20 cellular contexts compared by ENCODE assay signal in genomic region chr16:84303516-84303915, GRCh38. TPM values are rescaled to one million over a fixed set of nuclear protein-coding genes. Genes with fewer than 3 reads are reported as not detected.
DNase-seq lines count a peak whose midpoint lies in the region; ATAC-seq and TF ChIP-seq lines count a peak whose summit lies in the region.
"Had no signal": no experiment of that assay in that cellular context is flagged by ENCODE, and none has a peak within 500 bp of the region (broad histone marks: within the 10 kb centered on the region; RNA-seq: fewer than 3 reads in every experiment).

No MANE protein-coding gene starts in this region.

- no peaks in the 10 kb centered on the region for H3K9me2 ChIP-seq in Karpas-422 (replicated peaks; ENCODE audit: insufficient read depth, low read length)

- H3K27me3 ChIP-seq in Karpas-422 (ENCODE audit: low read length), result no peaks in the 10 kb centered on the region
- H3K27me3 ChIP-seq in duodenal mucosa (ENCODE audit: control insufficient read depth in 1 of 2, insufficient read depth in 2 of 2, low read length in 2 of 2), result no peaks in the 10 kb centered on the region
- H3K27me3 ChIP-seq in lower lobe of right lung (ENCODE audit: low read depth), result no peaks in the 10 kb centered on the region
- H3K27me3 ChIP-seq in suprapubic skin, result peaks cover 14% of the 10 kb centered on the region

- H3K4me3 ChIP-seq in Karpas-422 (ENCODE audit: low read length) (no peak overlapping the region), duodenal mucosa (ENCODE audit: low read depth in 1 of 2, low read length in 2 of 2) (no peak overlapping the region), lower lobe of right lung (no peak overlapping the region), suprapubic skin (no peak overlapping the region)

- H3K9ac ChIP-seq in Karpas-422 (ENCODE audit: low read length) (no peak overlapping the region), duodenal mucosa (ENCODE audit: low read depth in 1 of 2, low read length in 2 of 2) (no peak overlapping the region)

- no peak overlapping the region for H3K27ac ChIP-seq in Karpas-422 (ENCODE audit: low read length)
- H3K27ac ChIP-seq in duodenal mucosa (ENCODE audit: low read depth, low read length), result peak overlapping the region; percentile 3
- peak overlapping the region; percentile 73 for H3K27ac ChIP-seq in lower lobe of right lung
- H3K27ac ChIP-seq in suprapubic skin, result peak overlapping the region; percentile 9
- H3K27ac ChIP-seq: HL-60 had no signal

- intact Hi-C loops in lower lobe of right lung (cut with DNase I), result no loop called here

- H4K20me1 ChIP-seq in Karpas-422 (ENCODE audit: insufficient read depth, low read depth, low read length), result no peaks in the 10 kb centered on the region

- H3K79me2 ChIP-seq in Karpas-422 (ENCODE audit: low read length), result no peaks in the 10 kb centered on the region

- H3K4me1 ChIP-seq in Karpas-422 (ENCODE audit: low read length) (no peaks in the 10 kb centered on the region), duodenal mucosa (ENCODE audit: control insufficient read depth in 1 of 2, insufficient read depth in 2 of 2, low read length in 2 of 2) (peaks cover 0 to 4% of the 10 kb centered on the region in 2 donors), lower lobe of right lung (peaks cover 19% of the 10 kb centered on the region), suprapubic skin (peaks cover 3% of the 10 kb centered on the region)

- TF ChIP-seq POLR2A in suprapubic skin (IDR thresholded peaks at IDR 0.05), result no peak

- H3K9me3 ChIP-seq in Karpas-422 (ENCODE audit: low read length), result no peaks in the 10 kb centered on the region
- H3K9me3 ChIP-seq in duodenal mucosa (ENCODE audit: control insufficient read depth in 1 of 2, low read length in 2 of 2), result no peaks in the 10 kb centered on the region
- no peaks in the 10 kb centered on the region for H3K9me3 ChIP-seq in lower lobe of right lung
- no peaks in the 10 kb centered on the region for H3K9me3 ChIP-seq in suprapubic skin

- 38% methylated on average over 7 of the region's 7 CpGs for WGBS in suprapubic skin

- no peak for TF ChIP-seq EP300 in suprapubic skin (IDR thresholded peaks at IDR 0.05)

- peak; percentile 12 for DNase-seq in Karpas-422
- DNase-seq in lower lobe of right lung, result no peak
- DNase-seq in suprapubic skin (ENCODE audit: low spot score in 2 of 2), result no peak
- no peak for DNase-seq in DMS153 (lab: John Stamatoyannopoulos, UW)
- no peak for DNase-seq in Ammon's horn (ENCODE audit: low spot score)
- DNase-seq in NCI-H2029 treated with DMSO at 0.1 percent for 48 hours (lab: John Stamatoyannopoulos, UW), result no peak
- DNase-seq in AG20443 (ENCODE audit: low spot score), result no peak
- DNase-seq: activated CD4-positive, alpha-beta T cell treated with anti-CD3 and anti-CD28 coated beads for 1 hour; activated naive CD4-positive, alpha-beta T cell treated with anti-CD3 and anti-CD28 coated beads for 36 hours; activated T-cell treated with anti-CD3 and anti-CD28 coated beads, Interleukin-2, amount 50 U/mL, for 4 hours; CD4-positive, alpha-beta T cell; cerebellar nuclear complex; effector memory CD8-positive, alpha-beta T cell; NCI-H1417; NCI-H510A treated with DMSO at 0.1 percent for 48 hours; small intestine; stimulated activated CD4-positive, alpha-beta T cell treated with anti-CD3 and anti-CD28 coated beads, Interleukin-2, amount 100 ng/mL, for 48 hours; stimulated activated naive CD8-positive, alpha-beta T cell treated with anti-CD3 and anti-CD28 coated beads, Interleukin-15, Interleukin-2, amounts not matched to agents 100 U/mL and 50 U/mL, for 24 hours had no signal

- H3K36me3 ChIP-seq in Karpas-422 (ENCODE audit: insufficient read depth, low read length) (no peaks in the 10 kb centered on the region), duodenal mucosa (ENCODE audit: control insufficient read depth in 1 of 2, insufficient read depth in 2 of 2, low read length in 2 of 2) (no peaks in the 10 kb centered on the region), lower lobe of right lung (no peaks in the 10 kb centered on the region), suprapubic skin (no peaks in the 10 kb centered on the region)

- no peak for ATAC-seq in lower lobe of right lung
- ATAC-seq: activated T-cell treated with anti-CD3 and anti-CD28 coated beads, Interleukin-2, amount 50 U/mL, for 4 hours; effector memory CD8-positive, alpha-beta T cell; stimulated activated naive CD8-positive, alpha-beta T cell treated with anti-CD3 and anti-CD28 coated beads, Interleukin-15, Interleukin-2, amounts not matched to agents 100 U/mL and 50 U/mL, for 24 hours had no signal

- no peak overlapping the region for H3K4me2 ChIP-seq in Karpas-422 (ENCODE audit: low read depth, low read length, poor library complexity, severe bottlenecking)

- no peak overlapping the region for H2AFZ ChIP-seq in Karpas-422 (ENCODE audit: low read length)

- no peak for TF ChIP-seq CTCF in lower lobe of right lung (IDR thresholded peaks at IDR 0.05)
- no peak for TF ChIP-seq CTCF in suprapubic skin (IDR thresholded peaks at IDR 0.05)

RNA-seq across cellular contexts. Expression of gene WFDC1, which starts 8.8 kb away (rescaled TPM):
- total RNA-seq in Karpas-422 (2014; rRNA removed; shearing (Covaris generic); ENCODE audit: low replicate concordance), result not detected in 2 replicates
- 18.0 TPM for total RNA-seq in lower lobe of right lung
- 1 to 10 TPM in 2 of 4 donors, under 1 TPM in 1, not detected in 1; 0.49 to 1.4 (median 1.3) TPM for total RNA-seq in suprapubic skin
- total RNA-seq: activated naive CD4-positive, alpha-beta T cell treated with anti-CD3 and anti-CD28 coated beads for 36 hours; activated T-cell treated with anti-CD3 and anti-CD28 coated beads, Interleukin-2, amount 50 U/mL, for 4 hours; CD4-positive, alpha-beta T cell had no signal
